In genomic region chr20:61662226-61662945, GRCh38 we compare ENCODE assay signal across 23 cellular contexts.
DNase-seq lines count a peak whose midpoint lies in the region; ATAC-seq, FAIRE-seq and TF ChIP-seq lines count a peak whose summit lies in the region.
"Had no signal": no experiment of that assay in that cellular context is flagged by ENCODE, and none has a peak within 500 bp of the region (broad histone marks: within the 10 kb centered on the region; RNA-seq: fewer than 3 reads in every experiment).

No MANE protein-coding gene starts in this region.

- H3K4me3 Mint-ChIP-seq in progenitor cell of endocrine pancreas (ENCODE audit: low read depth), result no peak overlapping the region
- H3K4me3 Mint-ChIP-seq: activated CD4-positive, alpha-beta memory T cell treated with anti-CD3 and anti-CD28 coated beads, Interleukin-2, amount 10 ng/mL, durations not matched to agents 7 days and 5 days; activated naive CD4-positive, alpha-beta T cell treated with anti-CD3 and anti-CD28 coated beads for 36 hours; naive thymus-derived CD4-positive, alpha-beta T cell; stimulated activated naive CD8-positive, alpha-beta T cell treated with anti-CD3 and anti-CD28 coated beads, Interleukin-15, Interleukin-2, amounts not matched to agents 100 ng/mL and 50 ng/mL, for 24 hours had no signal

- H3K36me3 ChIP-seq in Panc1 (ENCODE audit: control insufficient read depth, insufficient read depth, low read length), result no peaks in the 10 kb centered on the region
- H3K36me3 ChIP-seq in gastrocnemius medialis, result no peaks in the 10 kb centered on the region
- H3K36me3 ChIP-seq: BLaER1 treated with 17β-estradiol and CSF1 and Interleukin-3, amounts not matched to agents 10 nM and 100 nM; SJCRH30; upper lobe of left lung had no signal

- H3K27me3 Mint-ChIP-seq in progenitor cell of endocrine pancreas, result peaks cover 1% of the 10 kb centered on the region
- H3K27me3 Mint-ChIP-seq: activated CD4-positive, alpha-beta memory T cell treated with anti-CD3 and anti-CD28 coated beads, Interleukin-2, amount 10 ng/mL, durations not matched to agents 7 days and 5 days; naive thymus-derived CD4-positive, alpha-beta T cell; stimulated activated naive CD8-positive, alpha-beta T cell treated with anti-CD3 and anti-CD28 coated beads, Interleukin-15, Interleukin-2, amounts not matched to agents 100 ng/mL and 50 ng/mL, for 24 hours had no signal

- in situ Hi-C loops in Panc1 (cut with HindIII; ENCODE audit: low pct_unique_long_range_greater_than_20kb, low sequenced_read_pairs), result no loop called here
- in situ Hi-C loops in gastrocnemius medialis (cut with MboI; ENCODE audit: low sequenced_read_pairs in 4 of 4), result no loop called here

- peaks cover under 1% of the 10 kb centered on the region; the same call in 1 of the 2 replicates for H3K27me3 ChIP-seq in Panc1 (ENCODE audit: control insufficient read depth, insufficient read depth, low read length)
- H3K27me3 ChIP-seq in foreskin keratinocyte, result peaks cover 4% of the 10 kb centered on the region
- no peaks in the 10 kb centered on the region for H3K27me3 ChIP-seq in gastrocnemius medialis
- H3K27me3 ChIP-seq: BLaER1 treated with 17β-estradiol and CSF1 and Interleukin-3, amounts not matched to agents 10 nM and 100 nM; upper lobe of left lung had no signal

- no peaks in the 10 kb centered on the region for H3K9me3 Mint-ChIP-seq in progenitor cell of endocrine pancreas (ENCODE audit: low read depth)
- H3K9me3 Mint-ChIP-seq: activated CD4-positive, alpha-beta memory T cell treated with anti-CD3 and anti-CD28 coated beads, Interleukin-2, amount 10 ng/mL, durations not matched to agents 7 days and 5 days; activated naive CD4-positive, alpha-beta T cell treated with anti-CD3 and anti-CD28 coated beads for 36 hours; stimulated activated naive CD8-positive, alpha-beta T cell treated with anti-CD3 and anti-CD28 coated beads, Interleukin-15, Interleukin-2, amounts not matched to agents 100 ng/mL and 50 ng/mL, for 24 hours had no signal

- H3K36me3 Mint-ChIP-seq in progenitor cell of endocrine pancreas (ENCODE audit: insufficient read depth), result no peaks in the 10 kb centered on the region
- H3K36me3 Mint-ChIP-seq: naive thymus-derived CD4-positive, alpha-beta T cell had no signal

- no peaks in the 10 kb centered on the region for H3K4me1 ChIP-seq in Panc1 (ENCODE audit: control insufficient read depth, insufficient read depth, low read length)
- no peaks in the 10 kb centered on the region for H3K4me1 ChIP-seq in foreskin keratinocyte
- H3K4me1 ChIP-seq in gastrocnemius medialis, result no peaks in the 10 kb centered on the region
- H3K4me1 ChIP-seq: SJCRH30, upper lobe of left lung had no signal

- DNase-seq in H54 (ENCODE audit: insufficient read length, low spot score), result peak; percentile 26
- DNase-seq in Panc1 (ENCODE audit: low read depth, low spot score), result no peak
- no peak for DNase-seq in foreskin keratinocyte
- no peak for DNase-seq in progenitor cell of endocrine pancreas (ENCODE audit: low spot score, unreplicated experiment)
- DNase-seq in CD1c-positive myeloid dendritic cell (ENCODE audit: extremely low spot score), result no peak
- no peak for DNase-seq in gastrocnemius medialis
- no peak for DNase-seq in ureter (ENCODE audit: low spot score)
- DNase-seq: activated CD4-positive, alpha-beta memory T cell treated with anti-CD3 and anti-CD28 coated beads, Interleukin-2, amount 10 ng/mL, durations not matched to agents 7 days and 5 days; activated CD4-positive, CD25-positive, alpha-beta regulatory T cell; activated naive CD4-positive, alpha-beta T cell treated with anti-CD3 and anti-CD28 coated beads for 36 hours; activated T-cell treated with anti-CD3 and anti-CD28 coated beads, Interleukin-2, amount 50 U/mL, for 1 hour; cerebellar nuclear complex; effector memory CD4-positive, alpha-beta T cell; naive thymus-derived CD4-positive, alpha-beta T cell; NCI-H1105; NCI-H526 treated with DMSO at 0.1 percent for 48 hours; SJCRH30; stimulated activated CD4-positive, alpha-beta T cell treated with anti-CD3 and anti-CD28 coated beads, Interleukin-2, amount 100 ng/mL, for 48 hours; T-helper 2 cell had no signal

- intact Hi-C loops in Panc1 (cut with micrococcal nuclease; ENCODE audit: unreplicated experiment) (no loop called here), gastrocnemius medialis (cut with DNase I; ENCODE audit: low total_unique reads) (no loop called here)

- H3K27ac Mint-ChIP-seq in progenitor cell of endocrine pancreas, result no peak overlapping the region
- H3K27ac Mint-ChIP-seq: activated CD4-positive, alpha-beta memory T cell treated with anti-CD3 and anti-CD28 coated beads, Interleukin-2, amount 10 ng/mL, durations not matched to agents 7 days and 5 days; activated naive CD4-positive, alpha-beta T cell treated with anti-CD3 and anti-CD28 coated beads for 36 hours; naive thymus-derived CD4-positive, alpha-beta T cell; stimulated activated naive CD8-positive, alpha-beta T cell treated with anti-CD3 and anti-CD28 coated beads, Interleukin-15, Interleukin-2, amounts not matched to agents 100 ng/mL and 50 ng/mL, for 24 hours had no signal

- TF ChIP-seq POLR2A in H54 (IDR thresholded peaks at IDR 0.05; ENCODE audit: low read depth, low read length), result no peak
- TF ChIP-seq POLR2A in gastrocnemius medialis (IDR thresholded peaks at IDR 0.05), result no peak

- H3K27ac ChIP-seq in Panc1 (ENCODE audit: low read length) (no peak overlapping the region), foreskin keratinocyte (no peak overlapping the region), gastrocnemius medialis (no peak overlapping the region)
- H3K27ac ChIP-seq: BLaER1 treated with 17β-estradiol and CSF1 and Interleukin-3, amounts not matched to agents 10 nM and 100 nM; SJCRH30; upper lobe of left lung had no signal

- no peaks in the 10 kb centered on the region for H3K9me3 ChIP-seq in Panc1 (ENCODE audit: control insufficient read depth, insufficient read depth, low read depth, low read length)
- no peaks in the 10 kb centered on the region for H3K9me3 ChIP-seq in gastrocnemius medialis
- H3K9me3 ChIP-seq: BLaER1 treated with 17β-estradiol and CSF1 and Interleukin-3, amounts not matched to agents 10 nM and 100 nM; SJCRH30; upper lobe of left lung had no signal

- TF ChIP-seq CTCF in Panc1 (IDR thresholded peaks at IDR 0.05) (no peak), foreskin keratinocyte (conservative IDR thresholded peaks at IDR 0.05) (no peak), progenitor cell of endocrine pancreas (IDR thresholded peaks at IDR 0.05; ENCODE audit: unreplicated experiment) (peak; percentile 27), gastrocnemius medialis (IDR thresholded peaks at IDR 0.05 in 4 of 5, conservative IDR thresholded peaks at IDR 0.05 in 1 of 5) (no peak)

- BruUV-seq in Panc1 (replicated peaks; lab: Mats Ljungman, UMichigan), result no TSS peak

- H3K4me1 Mint-ChIP-seq in progenitor cell of endocrine pancreas (ENCODE audit: low read depth), result no peaks in the 10 kb centered on the region
- H3K4me1 Mint-ChIP-seq: activated CD4-positive, alpha-beta memory T cell treated with anti-CD3 and anti-CD28 coated beads, Interleukin-2, amount 10 ng/mL, durations not matched to agents 7 days and 5 days; naive thymus-derived CD4-positive, alpha-beta T cell had no signal

- H3K4me3 ChIP-seq in Panc1 (ENCODE audit: low read depth in 2 of 2, low read length in 2 of 2) (no peak overlapping the region), gastrocnemius medialis (no peak overlapping the region)
- H3K4me3 ChIP-seq: BLaER1 treated with 17β-estradiol and CSF1 and Interleukin-3, amounts not matched to agents 10 nM and 100 nM; SJCRH30; upper lobe of left lung had no signal

- CTCF ChIA-PET in Panc1 (lab: Charles Lee), result no interaction called here

- POLR2A ChIA-PET in Panc1 (lab: Charles Lee), result no interaction called here

- FAIRE-seq in H54 (lab: Jason Lieb, UNC), result no peak
- FAIRE-seq: GM12891 had no signal

- peak; percentile 70; the same call in 1 of the 2 replicates for ATAC-seq in Panc1
- peak; percentile 27 for ATAC-seq in foreskin keratinocyte
- ATAC-seq in gastrocnemius medialis, result no peak
- ATAC-seq: naive thymus-derived CD4-positive, alpha-beta T cell had no signal

Comparison
In these comparisons a context has a peak if more than half of its experiments do, and no peak if none do; other contexts are left out.
1. ATAC-seq: peak in Panc1 (single experiment) and foreskin keratinocyte (single experiment); none in gastrocnemius medialis (0 of 2).